Comparison of ENCODE assay signal across 27 cellular contexts in the genomic region with DNA sequence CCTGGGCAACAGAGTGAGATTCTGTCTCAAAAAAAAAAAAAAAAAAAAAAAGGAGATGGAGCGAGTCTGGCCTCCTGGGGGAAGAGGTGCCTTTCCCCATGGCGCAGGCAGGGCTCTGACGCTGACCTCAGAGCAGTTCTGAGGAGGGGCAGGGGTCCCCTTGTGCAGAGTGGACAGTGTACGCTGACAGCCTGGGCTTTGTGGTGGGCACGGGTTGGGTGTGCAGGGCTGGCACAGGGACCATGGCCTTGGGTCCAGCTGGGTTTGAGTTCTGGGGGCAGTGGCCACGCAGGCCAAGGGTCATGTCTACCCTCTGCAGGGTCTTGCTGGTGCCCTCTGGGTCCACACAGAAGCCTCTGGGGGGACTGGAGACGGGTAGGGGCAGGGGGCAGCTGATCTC.
"Had no signal": no experiment of that assay in that cellular context is flagged by ENCODE, and none has a peak within 500 bp of the region (broad histone marks: within the 10 kb centered on the region; RNA-seq: fewer than 3 reads in every experiment).

No MANE protein-coding gene starts in this region.

- H3K36me3 ChIP-seq: colonic mucosa, esophagus squamous epithelium, gastrocnemius medialis, heart right ventricle, left lung, lower lobe of right lung had no signal

- H3K36me3 Mint-ChIP-seq: immature natural killer cell, mesothelial cell of epicardium had no signal

- H3K27me3 ChIP-seq: colonic mucosa, gastrocnemius medialis had no signal

- H3K27ac Mint-ChIP-seq: dendritic cell treated with granulocyte-macrophage colony-stimulating factor and Interleukin-4, amounts not matched to agents 40 ng/mL and 50 ng/mL, for 4 days; effector memory CD8-positive, alpha-beta T cell; endodermal cell; immature natural killer cell; mesothelial cell of epicardium had no signal

- FAIRE-seq: endometrium, kidney had no signal

- H3K27me3 Mint-ChIP-seq: dendritic cell treated with granulocyte-macrophage colony-stimulating factor and Interleukin-4, amounts not matched to agents 40 ng/mL and 50 ng/mL, for 4 days had no signal

- H3K4me1 ChIP-seq: colonic mucosa, esophagus squamous epithelium, gastrocnemius medialis, heart right ventricle, left lung, lower lobe of right lung had no signal

- H3K4me3 ChIP-seq: colonic mucosa, esophagus squamous epithelium, gastrocnemius medialis, heart right ventricle, left lung, lower lobe of right lung, mucosa of descending colon had no signal

- H3K27ac ChIP-seq: colonic mucosa, epithelial cell of prostate, esophagus squamous epithelium, gastrocnemius medialis, heart right ventricle, left lung, lower lobe of right lung had no signal

- H3K9me3 ChIP-seq: colonic mucosa, esophagus squamous epithelium, gastrocnemius medialis, heart right ventricle, left lung, lower lobe of right lung, mucosa of descending colon had no signal

- ATAC-seq: effector memory CD8-positive, alpha-beta T cell; esophagus mucosa; gastrocnemius medialis; heart right ventricle; left lung; lower lobe of right lung; mucosa of descending colon had no signal

- H3K9me3 Mint-ChIP-seq: dendritic cell treated with granulocyte-macrophage colony-stimulating factor and Interleukin-4, amounts not matched to agents 40 ng/mL and 50 ng/mL, for 4 days; effector memory CD8-positive, alpha-beta T cell; immature natural killer cell; mesothelial cell of epicardium had no signal

- H3K4me1 Mint-ChIP-seq: endodermal cell, immature natural killer cell, mesothelial cell of epicardium had no signal

- H3K4me3 Mint-ChIP-seq: dendritic cell treated with granulocyte-macrophage colony-stimulating factor and Interleukin-4, amounts not matched to agents 40 ng/mL and 50 ng/mL, for 4 days; effector memory CD8-positive, alpha-beta T cell; endodermal cell; immature natural killer cell; mesothelial cell of epicardium had no signal

- DNase-seq: colonic mucosa; cortex of kidney; effector CD8-positive, alpha-beta T cell; effector memory CD8-positive, alpha-beta T cell; endodermal cell; erythroblast; esophagus squamous epithelium; foreskin fibroblast; foreskin melanocyte; gastrocnemius medialis; glutamatergic neuron; head of caudate nucleus; heart right ventricle; hypothalamus; immature natural killer cell; islet precursor cell; kidney; kidney glomerular epithelial cell; left lung; lower lobe of right lung; mesenchymal stem cell; mucosa of descending colon had no signal
